Comparison of ENCODE assay signal across 2 cellular contexts in genomic region chr20:24838551-24839530, GRCh38.
TF ChIP-seq lines count a peak whose summit lies in the region.

No MANE protein-coding gene starts in this region.

TF ChIP-seq in SK-N-SH, 30 proteins besides CTCF, POLR2A, EP300 and RAD21 (continued from another document):
- TF ChIP-seq REST (IDR thresholded peaks at IDR 0.05; ENCODE audit: low read depth, low read length) (no peak), USF2 (IDR thresholded peaks at IDR 0.05; ENCODE audit: borderline replicate concordance, low read depth, low read length) (no peak), RCOR1 (IDR thresholded peaks at IDR 0.05; ENCODE audit: low read length) (no peak), CHD2 (IDR thresholded peaks at IDR 0.05; ENCODE audit: low read length, partially characterized antibody) (no peak), IRF3 (IDR thresholded peaks at IDR 0.05; ENCODE audit: low read depth, low read length) (no peak), JUND (IDR thresholded peaks at IDR 0.05) (no peak), ELF1 (IDR thresholded peaks at IDR 0.05) (no peak), FOXJ3 (CRISPR knock-in tag; IDR thresholded peaks at IDR 0.05) (no peak), SIN3A (IDR thresholded peaks at IDR 0.05; ENCODE audit: borderline replicate concordance, low read depth, low read length) (no peak)

TF ChIP-seq in SK-N-SH treated with all-trans-retinoic acid at 6 μM for 48 hours, 23 proteins besides CTCF, POLR2A, EP300 and RAD21 (continued from another document):
- TF ChIP-seq PATZ1 (CRISPR knock-in tag; IDR thresholded peaks at IDR 0.05; ENCODE audit: borderline replicate concordance) (no peak), TOX (CRISPR knock-in tag; IDR thresholded peaks at IDR 0.05; ENCODE audit: borderline replicate concordance) (no peak), CSRNP3 (CRISPR knock-in tag; IDR thresholded peaks at IDR 0.05) (no peak), ARNTL (CRISPR knock-in tag; IDR thresholded peaks at IDR 0.05; ENCODE audit: borderline replicate concordance, low read depth) (no peak), ZFP3 (CRISPR knock-in tag; IDR thresholded peaks at IDR 0.05) (no peak), ZNF70 (CRISPR knock-in tag; IDR thresholded peaks at IDR 0.05) (no peak), GLIS3 (CRISPR knock-in tag; IDR thresholded peaks at IDR 0.05) (no peak), RARB (CRISPR knock-in tag; IDR thresholded peaks at IDR 0.05) (no peak)
